30 cellular contexts compared by ENCODE assay signal in the genomic region with DNA sequence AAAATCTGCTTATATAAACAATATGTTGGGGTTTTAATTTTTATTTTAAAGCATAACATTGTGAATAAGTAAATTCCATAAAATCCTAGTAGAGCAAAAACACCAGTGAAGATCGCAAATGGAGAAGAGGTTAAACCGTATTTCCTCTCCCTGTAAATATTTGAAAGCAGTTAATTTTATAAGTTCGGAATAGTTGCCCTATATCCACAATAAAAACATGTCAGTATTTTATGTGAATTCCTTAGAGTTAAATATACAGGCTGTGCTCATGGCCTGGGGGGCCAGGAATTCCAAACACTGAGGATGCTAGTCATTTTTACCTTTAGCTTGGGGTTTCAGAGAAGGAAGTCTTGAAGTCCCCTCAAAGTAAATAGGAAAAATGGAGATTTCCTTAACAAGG.
DNase-seq lines count a peak whose midpoint lies in the region; ATAC-seq and TF ChIP-seq lines count a peak whose summit lies in the region.
"Had no signal": no experiment of that assay in that cellular context is flagged by ENCODE, and none has a peak within 500 bp of the region (broad histone marks: within the 10 kb centered on the region; RNA-seq: fewer than 3 reads in every experiment).

No MANE protein-coding gene starts in this region.

- H3K27me3 ChIP-seq in HUES64 (ENCODE audit: insufficient read depth, low read length) (no peaks in the 10 kb centered on the region), mammary epithelial cell (ENCODE audit: insufficient read depth, low read length) (no peaks in the 10 kb centered on the region)
- no peaks in the 10 kb centered on the region for H3K27me3 ChIP-seq in CD8-positive, alpha-beta T cell (ENCODE audit: insufficient read depth, low read length)
- H3K27me3 ChIP-seq: breast epithelium, uterus had no signal

- H3K79me2 ChIP-seq in mammary epithelial cell (ENCODE audit: insufficient read depth, low read length): no peaks in the 10 kb centered on the region

- no peaks in the 10 kb centered on the region for H3K27me3 Mint-ChIP-seq in chondrocyte (ENCODE audit: low read depth)
- no peaks in the 10 kb centered on the region for H3K27me3 Mint-ChIP-seq in mesothelial cell of epicardium (ENCODE audit: low read depth)
- H3K27me3 Mint-ChIP-seq in CD8-positive, alpha-beta T cell (ENCODE audit: low read depth): no peaks in the 10 kb centered on the region
- H3K27me3 Mint-ChIP-seq: activated B cell treated with CpG ODN at 0.5 μM for 24 hours; activated naive CD4-positive, alpha-beta T cell treated with anti-CD3 and anti-CD28 coated beads, Interleukin-2, amount 10 ng/mL, durations not matched to agents 7 days and 5 days; stimulated activated naive CD8-positive, alpha-beta T cell treated with anti-CD3 and anti-CD28 coated beads, Interleukin-15, amount 100 ng/mL, for 72 hours had no signal

- dilution Hi-C loops in mammary epithelial cell (cut with HindIII; ENCODE audit: low sequenced_read_pairs): no loop called here

- H3K9ac ChIP-seq in HUES64 (ENCODE audit: low read depth, low read length) (peak overlapping the region; percentile 41; the same call in 1 of the 2 replicates), mammary epithelial cell (ENCODE audit: insufficient read depth, low read length) (no peak overlapping the region)

- TF ChIP-seq CTCF in chondrocyte (IDR thresholded peaks at IDR 0.05) (no peak), mesothelial cell of epicardium (IDR thresholded peaks at IDR 0.05; ENCODE audit: unreplicated experiment) (no peak), mammary epithelial cell (conservative IDR thresholded peaks at IDR 0.05 in 1 of 2, IDR thresholded peaks at IDR 0.05 in 1 of 2; ENCODE audit: extremely low read depth in 1 of 2, insufficient read depth in 1 of 2, low read depth in 1 of 2, low read length in 2 of 2) (no peak)
- no peak for TF ChIP-seq CTCF in CD8-positive, alpha-beta T cell (IDR thresholded peaks at IDR 0.05)

- H3K4me3 ChIP-seq in HUES64 (ENCODE audit: low read length) (no peak overlapping the region; the same call in 1 of the 2 replicates), mammary epithelial cell (replicated peaks in 1 of 3; ENCODE audit: insufficient read depth in 1 of 3, low read depth in 2 of 3, low read length in 3 of 3) (no peak overlapping the region)
- no peak overlapping the region for H3K4me3 ChIP-seq in CD8-positive, alpha-beta T cell (ENCODE audit: low read depth, low read length)
- H3K4me3 ChIP-seq: breast epithelium, skin epidermis, uterus had no signal

- H3K36me3 Mint-ChIP-seq in chondrocyte (ENCODE audit: low read depth) (no peaks in the 10 kb centered on the region), mesothelial cell of epicardium (no peaks in the 10 kb centered on the region)
- H3K36me3 Mint-ChIP-seq in CD8-positive, alpha-beta T cell: no peaks in the 10 kb centered on the region
- H3K36me3 Mint-ChIP-seq: activated naive CD4-positive, alpha-beta T cell treated with anti-CD3 and anti-CD28 coated beads, Interleukin-2, amount 10 ng/mL, durations not matched to agents 7 days and 5 days had no signal

- H3K4me3 Mint-ChIP-seq in chondrocyte (ENCODE audit: unreplicated experiment): peak overlapping the region; percentile 41
- no peak overlapping the region for H3K4me3 Mint-ChIP-seq in mesothelial cell of epicardium
- H3K4me3 Mint-ChIP-seq in CD8-positive, alpha-beta T cell: no peak overlapping the region
- H3K4me3 Mint-ChIP-seq: activated B cell treated with CpG ODN at 0.5 μM for 24 hours; activated naive CD4-positive, alpha-beta T cell treated with anti-CD3 and anti-CD28 coated beads, Interleukin-2, amount 10 ng/mL, durations not matched to agents 7 days and 5 days; activated T-helper 1 cell treated with anti-CD3 and anti-CD28 coated beads, Interleukin-12 subunit alpha, Interleukin-12 subunit beta, Interleukin-2, Interleukin-4 antibody, amounts not matched to agents 30 ng/mL and 10 ng/mL and 1 ng/mL, durations not matched to agents 14 hours and 24 hours and 36 hours; stimulated activated naive CD8-positive, alpha-beta T cell treated with anti-CD3 and anti-CD28 coated beads, Interleukin-15, amount 100 ng/mL, for 72 hours had no signal

- H3K4me1 ChIP-seq in HUES64 (ENCODE audit: insufficient read depth, low read length) (peaks cover 77% of the 10 kb centered on the region), mammary epithelial cell (ENCODE audit: insufficient read depth, low read length) (peaks cover 5% of the 10 kb centered on the region)
- no peaks in the 10 kb centered on the region for H3K4me1 ChIP-seq in CD8-positive, alpha-beta T cell (ENCODE audit: insufficient read depth, low read length)
- H3K4me1 ChIP-seq: breast epithelium, uterus had no signal

- no peaks in the 10 kb centered on the region for H3K9me3 ChIP-seq in HUES64 (ENCODE audit: insufficient read depth, low read depth, low read length)
- H3K9me3 ChIP-seq in mammary epithelial cell (replicated peaks; ENCODE audit: insufficient read depth, low read length): no peaks in the 10 kb centered on the region
- no peaks in the 10 kb centered on the region for H3K9me3 ChIP-seq in CD8-positive, alpha-beta T cell (ENCODE audit: low read length)
- H3K9me3 ChIP-seq: breast epithelium, uterus had no signal

- H3K27ac ChIP-seq in HUES64 (ENCODE audit: low read depth, low read length) (peak overlapping the region; percentile 71), mammary epithelial cell (ENCODE audit: insufficient read depth, low read depth, low read length) (no peak overlapping the region)
- H3K27ac ChIP-seq in CD8-positive, alpha-beta T cell (ENCODE audit: low read depth, low read length): no peak overlapping the region
- H3K27ac ChIP-seq: breast epithelium, skin epidermis, uterus had no signal

- H3K9me3 Mint-ChIP-seq in chondrocyte (ENCODE audit: low read depth) (peaks cover 4% of the 10 kb centered on the region), mesothelial cell of epicardium (no peaks in the 10 kb centered on the region)
- H3K9me3 Mint-ChIP-seq in CD8-positive, alpha-beta T cell: peaks cover 12% of the 10 kb centered on the region
- H3K9me3 Mint-ChIP-seq: activated B cell treated with CpG ODN at 0.5 μM for 24 hours; activated naive CD4-positive, alpha-beta T cell treated with anti-CD3 and anti-CD28 coated beads, Interleukin-2, amount 10 ng/mL, durations not matched to agents 7 days and 5 days; activated T-helper 1 cell treated with anti-CD3 and anti-CD28 coated beads, Interleukin-12 subunit alpha, Interleukin-12 subunit beta, Interleukin-2, Interleukin-4 antibody, amounts not matched to agents 30 ng/mL and 10 ng/mL and 1 ng/mL, durations not matched to agents 14 hours and 24 hours and 36 hours had no signal

- H2AFZ ChIP-seq in mammary epithelial cell (ENCODE audit: low read depth, low read length): no peak overlapping the region

- WGBS in HUES64: no CpG with 5 or more reads among the region's 3 CpGs
- 95% methylated on average over 3 of the region's 3 CpGs for WGBS in mammary epithelial cell (ENCODE audit: low coverage, missing lambda C conversion rate)

- no peak overlapping the region for H3K4me2 ChIP-seq in mammary epithelial cell (ENCODE audit: insufficient read depth, low read depth, low read length)

- no peaks in the 10 kb centered on the region for H4K20me1 ChIP-seq in mammary epithelial cell (ENCODE audit: insufficient read depth, low read length)

- no peak for ATAC-seq in CD8-positive, alpha-beta T cell
- ATAC-seq: HCT116; left cardiac atrium; stimulated activated naive CD8-positive, alpha-beta T cell treated with anti-CD3 and anti-CD28 coated beads, Interleukin-15, amount 100 ng/mL, for 72 hours had no signal

- intact Hi-C loops in mammary epithelial cell (cut with micrococcal nuclease): no loop called here
- intact Hi-C loops in CD8-positive, alpha-beta T cell (cut with DNase I, micrococcal nuclease): no loop called here

- POLR2A ChIA-PET in CD8-positive, alpha-beta T cell (lab: Charles Lee): no interaction called here

- BruUV-seq in mammary epithelial cell (replicated peaks; lab: Mats Ljungman, UMichigan): no TSS peak

- DNase-seq in EH (ENCODE audit: low read depth) (peak; percentile 87), chondrocyte (ENCODE audit: low spot score) (no peak), mesothelial cell of epicardium (ENCODE audit: low spot score in 2 of 2, unreplicated experiment in 2 of 2) (no peak), mammary epithelial cell (no peak), SHP77 (lab: John Stamatoyannopoulos, UW) (no peak), putamen (ENCODE audit: low spot score) (no peak)
- DNase-seq in CD8-positive, alpha-beta T cell: no peak
- DNase-seq: activated B cell treated with CpG ODN at 0.5 μM for 24 hours; activated CD4-positive, alpha-beta T cell treated with anti-CD3 and anti-CD28 coated beads, Interleukin-2, amount 50 U/mL, for 4 hours; activated CD8-positive, alpha-beta memory T cell treated with anti-CD3 and anti-CD28 coated beads, Interleukin-2, amount 50 U/mL, for 4 hours; activated naive CD4-positive, alpha-beta T cell treated with anti-CD3 and anti-CD28 coated beads, Interleukin-2, amount 10 ng/mL, durations not matched to agents 7 days and 5 days; amygdala; effector memory CD4-positive, alpha-beta T cell; foreskin fibroblast; left cardiac atrium; NCI-H146; NCI-H2107; NK-92 treated with Interleukin-12 subunit alpha and Interleukin-12 subunit beta, amount 100 ng/mL, for 24 hours; occipital lobe; SIG-M5; stimulated activated CD4-positive, alpha-beta T cell treated with anti-CD3 and anti-CD28 coated beads, Interleukin-1b, Interleukin-23, amount 100 ng/mL, for 48 hours; stimulated activated CD8-positive, alpha-beta memory T cell treated with anti-CD3 and anti-CD28 coated beads, Interleukin-4, amount 100 ng/mL, for 48 hours; stimulated activated naive CD8-positive, alpha-beta T cell treated with anti-CD3 and anti-CD28 coated beads, Interleukin-15, amount 100 ng/mL, for 72 hours; SW 1271; uterus had no signal

- CTCF ChIA-PET in mammary epithelial cell (lab: Charles Lee; ENCODE audit: low non-redundant PET): no interaction called here
- CTCF ChIA-PET in CD8-positive, alpha-beta T cell (lab: Charles Lee): no interaction called here

- in situ Hi-C loops in mammary epithelial cell (cut with MboI; ENCODE audit: low sequenced_read_pairs in 2 of 2): no loop called here

- H3K27ac Mint-ChIP-seq in chondrocyte (ENCODE audit: unreplicated experiment) (peak overlapping the region; percentile 80), mesothelial cell of epicardium (peak overlapping the region; percentile 1)
- H3K27ac Mint-ChIP-seq in CD8-positive, alpha-beta T cell: no peak overlapping the region
- H3K27ac Mint-ChIP-seq: activated B cell treated with CpG ODN at 0.5 μM for 24 hours; activated naive CD4-positive, alpha-beta T cell treated with anti-CD3 and anti-CD28 coated beads, Interleukin-2, amount 10 ng/mL, durations not matched to agents 7 days and 5 days; activated T-helper 1 cell treated with anti-CD3 and anti-CD28 coated beads, Interleukin-12 subunit alpha, Interleukin-12 subunit beta, Interleukin-2, Interleukin-4 antibody, amounts not matched to agents 30 ng/mL and 10 ng/mL and 1 ng/mL, durations not matched to agents 14 hours and 24 hours and 36 hours; stimulated activated naive CD8-positive, alpha-beta T cell treated with anti-CD3 and anti-CD28 coated beads, Interleukin-15, amount 100 ng/mL, for 72 hours had no signal

- no peaks in the 10 kb centered on the region for H3K36me3 ChIP-seq in HUES64 (ENCODE audit: insufficient read depth, low read length)
- H3K36me3 ChIP-seq in mammary epithelial cell (ENCODE audit: insufficient read depth, low read length): no peaks in the 10 kb centered on the region
- H3K36me3 ChIP-seq in CD8-positive, alpha-beta T cell (ENCODE audit: insufficient read depth, low read length): no peaks in the 10 kb centered on the region
- H3K36me3 ChIP-seq: breast epithelium, uterus had no signal

- H3K4me1 Mint-ChIP-seq in chondrocyte (ENCODE audit: low read depth) (peaks cover 84% of the 10 kb centered on the region), mesothelial cell of epicardium (peaks cover 54% of the 10 kb centered on the region)
- H3K4me1 Mint-ChIP-seq in CD8-positive, alpha-beta T cell (ENCODE audit: low read depth): no peaks in the 10 kb centered on the region
- H3K4me1 Mint-ChIP-seq: activated B cell treated with CpG ODN at 0.5 μM for 24 hours; activated naive CD4-positive, alpha-beta T cell treated with anti-CD3 and anti-CD28 coated beads, Interleukin-2, amount 10 ng/mL, durations not matched to agents 7 days and 5 days; stimulated activated naive CD8-positive, alpha-beta T cell treated with anti-CD3 and anti-CD28 coated beads, Interleukin-15, amount 100 ng/mL, for 72 hours had no signal
